In the genomic region with DNA sequence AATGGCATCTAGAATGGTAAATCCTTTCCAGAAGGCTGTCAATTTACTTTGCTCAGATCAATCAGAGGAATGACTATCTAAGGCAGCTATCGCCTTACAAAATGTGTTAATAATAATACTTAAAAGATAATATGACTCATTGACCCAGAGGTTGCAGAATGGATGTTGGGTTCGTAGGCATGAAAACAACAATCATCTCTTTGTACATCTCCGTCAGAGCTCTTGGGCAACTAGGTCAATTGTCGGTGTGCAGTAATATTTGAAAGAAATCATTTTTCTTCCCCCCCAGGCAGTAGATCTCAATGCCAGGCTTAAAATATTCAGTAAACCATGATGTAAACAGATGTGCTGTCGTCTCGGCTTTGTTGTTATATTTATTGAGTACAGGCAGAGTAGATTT, we compare ENCODE assay signal across 31 cellular contexts.
"Had no signal": no experiment of that assay in that cellular context is flagged by ENCODE, and none has a peak within 500 bp of the region (broad histone marks: within the 10 kb centered on the region; RNA-seq: fewer than 3 reads in every experiment).

No MANE protein-coding gene starts in this region.

- H3K27me3 ChIP-seq: adrenal gland, body of pancreas, cardiac muscle cell, colonic mucosa, esophagus squamous epithelium, heart left ventricle had no signal

- H3K9me3 Mint-ChIP-seq: activated CD4-positive, alpha-beta memory T cell treated with anti-CD3 and anti-CD28 coated beads for 36 hours; activated naive CD8-positive, alpha-beta T cell treated with anti-CD3 and anti-CD28 coated beads, Interleukin-2, amount 50 U/mL, for 24 hours; activated T-helper 1 cell treated with anti-CD3 and anti-CD28 coated beads, Interleukin-12 subunit alpha, Interleukin-12 subunit beta, Interleukin-2, Interleukin-4 antibody, amounts not matched to agents 30 ng/mL and 10 ng/mL and 1 ng/mL, durations not matched to agents 14 hours and 24 hours and 36 hours; activated T-helper 2 cell treated with anti-CD3 and anti-CD28 coated beads, Interferon-gamma antibody, Interleukin-2, Interleukin-4, amounts not matched to agents 10 μg/mL and 5 μg/mL and 100 μg/mL, durations not matched to agents 14 hours and 24 hours and 36 hours had no signal

- DNase-seq: activated CD4-positive, alpha-beta memory T cell treated with anti-CD3 and anti-CD28 coated beads for 36 hours; activated CD4-positive, alpha-beta T cell treated with anti-CD3 and anti-CD28 coated beads for 36 hours; activated CD4-positive, alpha-beta T cell treated with anti-CD3 and anti-CD28 coated beads, Interleukin-2, amount 10 ng/mL, durations not matched to agents 24 days and 14 days; activated CD4-positive, CD25-positive, alpha-beta regulatory T cell; activated CD4-positive, CD25-positive, alpha-beta regulatory T cell treated with anti-CD3 and anti-CD28 coated beads, Interleukin-2, amount 50 U/mL, for 72 hours; activated CD8-positive, alpha-beta memory T cell treated with anti-CD3 and anti-CD28 coated beads, Interleukin-2, amount 10 ng/mL, durations not matched to agents 7 days and 5 days; activated CD8-positive, alpha-beta memory T cell treated with anti-CD3 and anti-CD28 coated beads, Interleukin-2, amount 50 U/mL, for 4 hours; activated CD8-positive, alpha-beta T cell treated with anti-CD3 and anti-CD28 coated beads, Interleukin-2, amount 10 ng/mL, durations not matched to agents 7 days and 5 days; activated effector memory CD4-positive, alpha-beta T cell treated with anti-CD3 and anti-CD28 coated beads, Interleukin-2, amount 50 U/mL, for 16 hours; activated naive CD4-positive, alpha-beta T cell treated with anti-CD3 and anti-CD28 coated beads for 36 hours; activated naive CD8-positive, alpha-beta T cell treated with anti-CD3 and anti-CD28 coated beads for 36 hours; activated naive CD8-positive, alpha-beta T cell treated with anti-CD3 and anti-CD28 coated beads, Interleukin-2, amount 50 U/mL, for 24 hours; activated T-cell treated with anti-CD3 and anti-CD28 coated beads, Interleukin-2, amount 50 U/mL, for 1 hour; activated T-cell treated with anti-CD3 and anti-CD28 coated beads, Interleukin-2, amount 50 U/mL, for 48 hours; adrenal gland; amygdala; aorta; body of pancreas; central memory CD4-positive, alpha-beta T cell; cerebellar nuclear complex; colonic mucosa; effector CD8-positive, alpha-beta T cell; esophagus squamous epithelium; glutamatergic neuron; heart left ventricle; T-helper 2 cell had no signal

- H3K4me1 ChIP-seq: adrenal gland, body of pancreas, colonic mucosa, esophagus squamous epithelium had no signal

- H3K27ac Mint-ChIP-seq: activated CD4-positive, alpha-beta memory T cell treated with anti-CD3 and anti-CD28 coated beads for 36 hours; activated CD4-positive, alpha-beta T cell treated with anti-CD3 and anti-CD28 coated beads for 36 hours; activated CD4-positive, alpha-beta T cell treated with anti-CD3 and anti-CD28 coated beads, Interleukin-2, amount 10 ng/mL, durations not matched to agents 24 days and 14 days; activated CD8-positive, alpha-beta memory T cell treated with anti-CD3 and anti-CD28 coated beads, Interleukin-2, amount 10 ng/mL, durations not matched to agents 7 days and 5 days; activated CD8-positive, alpha-beta T cell treated with anti-CD3 and anti-CD28 coated beads, Interleukin-2, amount 10 ng/mL, durations not matched to agents 7 days and 5 days; activated naive CD4-positive, alpha-beta T cell treated with anti-CD3 and anti-CD28 coated beads for 36 hours; activated naive CD4-positive, alpha-beta T cell treated with anti-CD3 and anti-CD28 coated beads, Interleukin-2, amount 50 U/mL, for 24 hours; activated naive CD8-positive, alpha-beta T cell treated with anti-CD3 and anti-CD28 coated beads for 36 hours; activated naive CD8-positive, alpha-beta T cell treated with anti-CD3 and anti-CD28 coated beads, Interleukin-2, amount 50 U/mL, for 24 hours; activated T-helper 1 cell treated with anti-CD3 and anti-CD28 coated beads, Interleukin-12 subunit alpha, Interleukin-12 subunit beta, Interleukin-2, Interleukin-4 antibody, amounts not matched to agents 30 ng/mL and 10 ng/mL and 1 ng/mL, durations not matched to agents 14 hours and 24 hours and 36 hours; activated T-helper 2 cell treated with anti-CD3 and anti-CD28 coated beads, Interferon-gamma antibody, Interleukin-2, Interleukin-4, amounts not matched to agents 10 μg/mL and 5 μg/mL and 100 μg/mL, durations not matched to agents 14 hours and 24 hours and 36 hours had no signal

- H3K36me3 ChIP-seq: adrenal gland, cardiac muscle cell, colonic mucosa, esophagus squamous epithelium had no signal

- H3K27ac ChIP-seq: adrenal gland, body of pancreas, cardiac muscle cell, colonic mucosa, epithelial cell of prostate, esophagus squamous epithelium, heart left ventricle had no signal

- ATAC-seq: activated CD4-positive, alpha-beta T cell treated with anti-CD3 and anti-CD28 coated beads for 36 hours; activated CD8-positive, alpha-beta memory T cell treated with anti-CD3 and anti-CD28 coated beads, Interleukin-2, amount 10 ng/mL, durations not matched to agents 7 days and 5 days; activated CD8-positive, alpha-beta T cell treated with anti-CD3 and anti-CD28 coated beads, Interleukin-2, amount 10 ng/mL, durations not matched to agents 7 days and 5 days; activated naive CD8-positive, alpha-beta T cell treated with anti-CD3 and anti-CD28 coated beads, Interleukin-2, amount 50 U/mL, for 24 hours; body of pancreas; heart left ventricle had no signal

- H3K27me3 Mint-ChIP-seq: activated CD4-positive, alpha-beta memory T cell treated with anti-CD3 and anti-CD28 coated beads for 36 hours; activated CD4-positive, alpha-beta T cell treated with anti-CD3 and anti-CD28 coated beads for 36 hours; activated CD4-positive, alpha-beta T cell treated with anti-CD3 and anti-CD28 coated beads, Interleukin-2, amount 10 ng/mL, durations not matched to agents 24 days and 14 days; activated CD8-positive, alpha-beta memory T cell treated with anti-CD3 and anti-CD28 coated beads, Interleukin-2, amount 10 ng/mL, durations not matched to agents 7 days and 5 days; activated naive CD4-positive, alpha-beta T cell treated with anti-CD3 and anti-CD28 coated beads, Interleukin-2, amount 50 U/mL, for 24 hours; activated naive CD8-positive, alpha-beta T cell treated with anti-CD3 and anti-CD28 coated beads for 36 hours; activated naive CD8-positive, alpha-beta T cell treated with anti-CD3 and anti-CD28 coated beads, Interleukin-2, amount 50 U/mL, for 24 hours had no signal

- H3K4me3 ChIP-seq: adrenal gland, body of pancreas, cardiac muscle cell, colonic mucosa, esophagus squamous epithelium, heart left ventricle had no signal

- H3K9me3 ChIP-seq: adrenal gland, body of pancreas, colonic mucosa, esophagus squamous epithelium, heart left ventricle had no signal

- H3K4me3 Mint-ChIP-seq: activated CD4-positive, alpha-beta memory T cell treated with anti-CD3 and anti-CD28 coated beads for 36 hours; activated CD4-positive, alpha-beta T cell treated with anti-CD3 and anti-CD28 coated beads for 36 hours; activated CD4-positive, alpha-beta T cell treated with anti-CD3 and anti-CD28 coated beads, Interleukin-2, amount 10 ng/mL, durations not matched to agents 24 days and 14 days; activated CD8-positive, alpha-beta memory T cell treated with anti-CD3 and anti-CD28 coated beads, Interleukin-2, amount 10 ng/mL, durations not matched to agents 7 days and 5 days; activated CD8-positive, alpha-beta T cell treated with anti-CD3 and anti-CD28 coated beads, Interleukin-2, amount 10 ng/mL, durations not matched to agents 7 days and 5 days; activated naive CD4-positive, alpha-beta T cell treated with anti-CD3 and anti-CD28 coated beads for 36 hours; activated naive CD4-positive, alpha-beta T cell treated with anti-CD3 and anti-CD28 coated beads, Interleukin-2, amount 50 U/mL, for 24 hours; activated naive CD8-positive, alpha-beta T cell treated with anti-CD3 and anti-CD28 coated beads for 36 hours; activated naive CD8-positive, alpha-beta T cell treated with anti-CD3 and anti-CD28 coated beads, Interleukin-2, amount 50 U/mL, for 24 hours; activated T-helper 1 cell treated with anti-CD3 and anti-CD28 coated beads, Interleukin-12 subunit alpha, Interleukin-12 subunit beta, Interleukin-2, Interleukin-4 antibody, amounts not matched to agents 30 ng/mL and 10 ng/mL and 1 ng/mL, durations not matched to agents 14 hours and 24 hours and 36 hours had no signal
